In genomic region chr5:115379622-115380344, GRCh38 we compare ENCODE assay signal across 8 cellular contexts.
DNase-seq lines count a peak whose midpoint lies in the region; ATAC-seq and TF ChIP-seq lines count a peak whose summit lies in the region.

No MANE protein-coding gene starts in this region.

- H3K27me3 Mint-ChIP-seq in T-helper 2 cell treated with Interferon-gamma antibody and Interleukin-4, amounts not matched to agents 5 μg/mL and 100 μg/mL, for 36 hours (ENCODE audit: low read depth): peaks cover 3% of the 10 kb centered on the region

- peak; percentile 8 for DNase-seq in stimulated activated CD4-positive, alpha-beta T cell treated with anti-CD3 and anti-CD28 coated beads, Interleukin-15, amount 100 ng/mL, for 24 hours
- DNase-seq in stimulated activated CD4-positive, alpha-beta T cell treated with anti-CD3 and anti-CD28 coated beads, Interleukin-4, amount 100 ng/mL, for 1 hour: no peak
- DNase-seq in T-helper 2 cell treated with Interferon-gamma antibody and Interleukin-4, amounts not matched to agents 5 μg/mL and 100 μg/mL, for 36 hours (ENCODE audit: low spot score): peak; percentile 12
- DNase-seq in HEK293T (ENCODE audit: extremely low spot score) (no peak), foreskin melanocyte (no peak), SKM-1 treated with dmso at 0.1 percent for 144 hours (lab: John Stamatoyannopoulos, UW; ENCODE audit: unreplicated experiment) (no peak)
- DNase-seq in activated CD8-positive, alpha-beta memory T cell treated with anti-CD3 and anti-CD28 coated beads for 24 hours: no peak

- H3K36me3 Mint-ChIP-seq in T-helper 2 cell treated with Interferon-gamma antibody and Interleukin-4, amounts not matched to agents 5 μg/mL and 100 μg/mL, for 36 hours (ENCODE audit: low read depth): no peaks in the 10 kb centered on the region

- H3K4me3 Mint-ChIP-seq in T-helper 2 cell treated with Interferon-gamma antibody and Interleukin-4, amounts not matched to agents 5 μg/mL and 100 μg/mL, for 36 hours: no peak overlapping the region

- no peaks in the 10 kb centered on the region for H3K9me3 Mint-ChIP-seq in T-helper 2 cell treated with Interferon-gamma antibody and Interleukin-4, amounts not matched to agents 5 μg/mL and 100 μg/mL, for 36 hours

- POLR2A ChIA-PET in HEK293T (lab: Yijun Ruan, JAX): no interaction called here

- H3K4me1 Mint-ChIP-seq in T-helper 2 cell treated with Interferon-gamma antibody and Interleukin-4, amounts not matched to agents 5 μg/mL and 100 μg/mL, for 36 hours (ENCODE audit: low read depth): peaks cover 15% of the 10 kb centered on the region

- CTCF ChIA-PET in HEK293T (lab: Yijun Ruan, JAX): no interaction called here

- H3K27ac Mint-ChIP-seq in T-helper 2 cell treated with Interferon-gamma antibody and Interleukin-4, amounts not matched to agents 5 μg/mL and 100 μg/mL, for 36 hours: no peak overlapping the region

- ATAC-seq in HG03342 (IDR thresholded peaks at IDR 0.05; ENCODE audit: unreplicated experiment): peak; percentile 70

TF ChIP-seq in HEK293T, 16 proteins besides CTCF, POLR2A, EP300 and RAD21:
- no peak for TF ChIP-seq SP1 (IDR thresholded peaks at IDR 0.05)
- no peak for TF ChIP-seq TARDBP (IDR thresholded peaks at IDR 0.05)
- TF ChIP-seq, protein P1, sequence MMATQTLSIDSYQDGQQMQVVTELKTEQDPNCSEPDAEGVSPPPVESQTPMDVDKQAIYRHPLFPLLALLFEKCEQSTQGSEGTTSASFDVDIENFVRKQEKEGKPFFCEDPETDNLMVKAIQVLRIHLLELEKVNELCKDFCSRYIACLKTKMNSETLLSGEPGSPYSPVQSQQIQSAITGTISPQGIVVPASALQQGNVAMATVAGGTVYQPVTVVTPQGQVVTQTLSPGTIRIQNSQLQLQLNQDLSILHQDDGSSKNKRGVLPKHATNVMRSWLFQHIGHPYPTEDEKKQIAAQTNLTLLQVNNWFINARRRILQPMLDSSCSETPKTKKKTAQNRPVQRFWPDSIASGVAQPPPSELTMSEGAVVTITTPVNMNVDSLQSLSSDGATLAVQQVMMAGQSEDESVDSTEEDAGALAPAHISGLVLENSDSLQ (IDR thresholded peaks at IDR 0.05): no peak
- no peak for TF ChIP-seq NFRKB (IDR thresholded peaks at IDR 0.05)
- no peak for TF ChIP-seq BHLHE40 (IDR thresholded peaks at IDR 0.05; ENCODE audit: borderline replicate concordance)
- TF ChIP-seq CTBP1 (IDR thresholded peaks at IDR 0.05; ENCODE audit: borderline replicate concordance): no peak
- no peak for TF ChIP-seq L3MBTL2 (conservative IDR thresholded peaks at IDR 0.05)

Comparison
In these comparisons a context has a peak if more than half of its experiments do, and no peak if none do; other contexts are left out.
1. DNase-seq: peak in stimulated activated CD4-positive, alpha-beta T cell treated with anti-CD3 and anti-CD28 coated beads, Interleukin-15, amount 100 ng/mL, for 24 hours (single experiment) and T-helper 2 cell treated with Interferon-gamma antibody and Interleukin-4, amounts not matched to agents 5 μg/mL and 100 μg/mL, for 36 hours (single experiment); none in stimulated activated CD4-positive, alpha-beta T cell treated with anti-CD3 and anti-CD28 coated beads, Interleukin-4, amount 100 ng/mL, for 1 hour (single experiment), HEK293T (single experiment), activated CD8-positive, alpha-beta memory T cell treated with anti-CD3 and anti-CD28 coated beads for 24 hours (single experiment), foreskin melanocyte (single experiment) and SKM-1 treated with dmso at 0.1 percent for 144 hours (single experiment).